26 cellular contexts compared by ENCODE assay signal in genomic region chr18:10365901-10366300, GRCh38.
A peak's percentile ranks its signal among the peaks of the same experiment; 100 is the strongest.
DNase-seq lines count a peak whose midpoint lies in the region; ATAC-seq, FAIRE-seq and TF ChIP-seq lines count a peak whose summit lies in the region.
"Had no signal": no experiment of that assay in that cellular context is flagged by ENCODE, and none has a peak within 500 bp of the region (broad histone marks: within the 10 kb centered on the region; RNA-seq: fewer than 3 reads in every experiment).

No MANE protein-coding gene starts in this region.

- intact Hi-C loops in HepG2 (cut with micrococcal nuclease; ENCODE audit: unreplicated experiment): no loop called here

- no peak overlapping the region for H2AFZ ChIP-seq in HepG2 (ENCODE audit: low read length)
- H2AFZ ChIP-seq: GM23248 had no signal

- no peaks in the 10 kb centered on the region for H3K27me3 ChIP-seq in HepG2 (ENCODE audit: control insufficient read depth in 1 of 2, insufficient read depth in 2 of 2, low read length in 2 of 2)
- H3K27me3 ChIP-seq: BE2C; BLaER1 treated with 17β-estradiol and CSF1 and Interleukin-3, amounts not matched to agents 10 nM and 100 nM had no signal

- POLR2A ChIA-PET in HepG2 (lab: Yijun Ruan, JAX): no interaction called here

- no peak overlapping the region for H3K4me3 ChIP-seq in AG10803 (ENCODE audit: low read length)
- no peak overlapping the region for H3K4me3 ChIP-seq in fibroblast of villous mesenchyme (ENCODE audit: low read depth, low read length)
- H3K4me3 ChIP-seq in HepG2 (replicated peaks in 1 of 3; ENCODE audit: insufficient read depth in 1 of 3, low read depth in 2 of 3, low read length in 3 of 3): no peak overlapping the region
- H3K4me3 ChIP-seq: BLaER1 treated with 17β-estradiol and CSF1 and Interleukin-3, amounts not matched to agents 10 nM and 100 nM; GM23248 had no signal

- CTCF ChIA-PET in HepG2 (lab: Yijun Ruan, JAX; ENCODE audit: low intra/inter-chr PET ratio, low total read pairs): no interaction called here

- FAIRE-seq in endometrium (lab: Jason Lieb, UNC) (peak; percentile 99), HepG2 (lab: Jason Lieb, UNC) (no peak)
- FAIRE-seq: A204.1, D721Med, GM12891, GM19239, H1 had no signal

- no peak for TF ChIP-seq RAD21 in HepG2 (CRISPR knock-in tag; IDR thresholded peaks at IDR 0.05)

- no TSS peak for BruUV-seq in HepG2 (replicated peaks; lab: Mats Ljungman, UMichigan)

- no peaks in the 10 kb centered on the region for H3K36me3 ChIP-seq in HepG2 (replicated peaks in 1 of 2; ENCODE audit: control insufficient read depth in 1 of 2, insufficient read depth in 2 of 2, low read length in 2 of 2)
- H3K36me3 ChIP-seq: BE2C; BLaER1 treated with 17β-estradiol and CSF1 and Interleukin-3, amounts not matched to agents 10 nM and 100 nM had no signal

- no peaks in the 10 kb centered on the region for H3K79me2 ChIP-seq in HepG2 (ENCODE audit: insufficient read depth, low read length)

- TF ChIP-seq EP300 in HepG2 (IDR thresholded peaks at IDR 0.05; ENCODE audit: low read depth in 2 of 2, low read length in 2 of 2) (no peak), HepG2 (CRISPR knock-in tag; IDR thresholded peaks at IDR 0.05; ENCODE audit: borderline replicate concordance) (no peak)

- no peak overlapping the region for H3K9ac ChIP-seq in HepG2 (ENCODE audit: insufficient read depth, low read depth, low read length)
- H3K9ac ChIP-seq: BLaER1 treated with 17β-estradiol and CSF1 and Interleukin-3, amounts not matched to agents 10 nM and 100 nM; GM23248 had no signal

- H3K9me3 ChIP-seq in HepG2 (ENCODE audit: low read length): no peaks in the 10 kb centered on the region
- H3K9me3 ChIP-seq: BE2C had no signal

- 75% methylated on average over 5 of the region's 5 CpGs for WGBS in HepG2 (ENCODE audit: low lambda C conversion rate)

- DNase-seq in AG10803 (ENCODE audit: low read depth) (peak; percentile 54), NCI-H2171 treated with DMSO at 0.1 percent for 48 hours (lab: John Stamatoyannopoulos, UW) (peak; percentile 25), fibroblast of villous mesenchyme (ENCODE audit: low read depth) (peak; percentile 52), HepG2 (ENCODE audit: low spot score) (no peak), NCI-H446 treated with DMSO at 0.1 percent for 48 hours (lab: John Stamatoyannopoulos, UW) (no peak), erythroblast (lab: John Stamatoyannopoulos, UW) (no peak)
- DNase-seq: AML-193; BE2C; CD4-positive, alpha-beta T cell; CD8-positive, alpha-beta memory T cell; DMS 273 treated with DMSO at 0.1 percent for 48 hours; DMS79; EL; GDM1; GM23248; H7; HCEC 1CT had no signal

- no peaks in the 10 kb centered on the region for H4K20me1 ChIP-seq in HepG2 (ENCODE audit: insufficient read depth, low read length)
- H4K20me1 ChIP-seq: BLaER1 treated with 17β-estradiol and CSF1 and Interleukin-3, amounts not matched to agents 10 nM and 100 nM had no signal

- no peak overlapping the region for H3K27ac ChIP-seq in HepG2 (ENCODE audit: extremely low read length, insufficient read depth, low read length)
- H3K27ac ChIP-seq: 22Rv1; BLaER1 treated with 17β-estradiol and CSF1 and Interleukin-3, amounts not matched to agents 10 nM and 100 nM; GM23248 had no signal

- in situ Hi-C loops in HepG2 (cut with HindIII; ENCODE audit: extremely low pct_ligation_motif_present, low pct_unique_long_range_greater_than_20kb): no loop called here

- TF ChIP-seq POLR2A in HepG2 (IDR thresholded peaks at IDR 0.05; ENCODE audit: insufficient read depth in 1 of 2, low read depth in 2 of 2, low read length in 2 of 2) (no peak), erythroblast (IDR thresholded peaks at IDR 0.05; ENCODE audit: low read length) (no peak)

- H3K4me1 ChIP-seq in HepG2 (ENCODE audit: insufficient read depth, low read length): no peaks in the 10 kb centered on the region
- H3K4me1 ChIP-seq: BE2C had no signal

- TF ChIP-seq CTCF in AG10803 (conservative IDR thresholded peaks at IDR 0.05; ENCODE audit: low read length) (no peak), fibroblast of villous mesenchyme (IDR thresholded peaks at IDR 0.05; ENCODE audit: insufficient read depth, low read depth, low read length) (no peak), HepG2 (CRISPR knock-in tag; IDR thresholded peaks at IDR 0.05) (no peak)

- ATAC-seq in HepG2: no peak
- ATAC-seq in GM18873 (IDR thresholded peaks at IDR 0.05; ENCODE audit: low FRiP score, unreplicated experiment): no peak

- no peak overlapping the region for H3K4me2 ChIP-seq in HepG2 (ENCODE audit: low read depth, low read length)
- H3K4me2 ChIP-seq: BLaER1 treated with 17β-estradiol and CSF1 and Interleukin-3, amounts not matched to agents 10 nM and 100 nM had no signal

TF ChIP-seq in HepG2, 621 proteins besides CTCF, POLR2A, EP300 and RAD21:
- TF ChIP-seq ZBED4 (CRISPR knock-in tag; IDR thresholded peaks at IDR 0.05; ENCODE audit: borderline replicate concordance) (no peak), MAFK (conservative IDR thresholded peaks at IDR 0.05 in 1 of 2, IDR thresholded peaks at IDR 0.05 in 1 of 2; ENCODE audit: low read length in 2 of 2) (peak in 1 of 2 experiments; percentile 14; a peak in 1 of 4 replicates)

Comparison
In these comparisons a context has a peak if more than half of its experiments do, and no peak if none do; other contexts are left out.
1. DNase-seq: peak in AG10803 (single experiment), NCI-H2171 treated with DMSO at 0.1 percent for 48 hours (single experiment) and fibroblast of villous mesenchyme (single experiment); none in HepG2 (single experiment), NCI-H446 treated with DMSO at 0.1 percent for 48 hours (single experiment) and erythroblast (0 of 2).